ENCODE assay signal across 1 cellular context in the genomic region with DNA sequence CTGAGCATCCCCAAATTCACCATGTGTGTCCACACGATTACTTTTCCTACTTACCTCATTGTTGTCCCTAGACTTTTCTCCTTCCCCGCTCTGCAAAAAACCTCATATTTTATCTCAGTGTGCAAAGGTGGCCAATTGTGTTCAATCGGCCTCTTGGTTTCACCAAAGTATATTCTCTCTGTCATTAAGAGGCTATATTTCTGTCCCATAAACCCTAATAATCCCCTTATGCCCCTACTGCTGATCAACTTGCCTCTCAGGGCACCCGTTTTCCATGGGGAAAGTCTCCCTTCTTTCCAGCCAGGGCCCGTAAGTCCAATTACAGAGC.
A peak's percentile ranks its signal among the peaks of the same experiment; 100 is the strongest.
TF ChIP-seq lines count a peak whose summit lies in the region.

No MANE protein-coding gene starts in this region.

TF ChIP-seq in HepG2, 621 proteins besides CTCF, POLR2A, EP300 and RAD21 (continues in another document):
- no peak for TF ChIP-seq ZFP62 (CRISPR knock-in tag; IDR thresholded peaks at IDR 0.05)
- TF ChIP-seq, protein P1, sequence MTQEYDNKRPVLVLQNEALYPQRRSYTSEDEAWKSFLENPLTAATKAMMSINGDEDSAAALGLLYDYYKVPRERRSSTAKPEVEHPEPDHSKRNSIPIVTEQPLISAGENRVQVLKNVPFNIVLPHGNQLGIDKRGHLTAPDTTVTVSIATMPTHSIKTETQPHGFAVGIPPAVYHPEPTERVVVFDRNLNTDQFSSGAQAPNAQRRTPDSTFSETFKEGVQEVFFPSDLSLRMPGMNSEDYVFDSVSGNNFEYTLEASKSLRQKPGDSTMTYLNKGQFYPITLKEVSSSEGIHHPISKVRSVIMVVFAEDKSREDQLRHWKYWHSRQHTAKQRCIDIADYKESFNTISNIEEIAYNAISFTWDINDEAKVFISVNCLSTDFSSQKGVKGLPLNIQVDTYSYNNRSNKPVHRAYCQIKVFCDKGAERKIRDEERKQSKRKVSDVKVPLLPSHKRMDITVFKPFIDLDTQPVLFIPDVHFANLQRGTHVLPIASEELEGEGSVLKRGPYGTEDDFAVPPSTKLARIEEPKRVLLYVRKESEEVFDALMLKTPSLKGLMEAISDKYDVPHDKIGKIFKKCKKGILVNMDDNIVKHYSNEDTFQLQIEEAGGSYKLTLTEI (CRISPR knock-in tag; conservative IDR thresholded peaks at IDR 0.05) = no peak
- TF ChIP-seq ZNF710 (CRISPR knock-in tag; IDR thresholded peaks at IDR 0.05; ENCODE audit: borderline replicate concordance) = 0 out of 2 replicates have a peak, but pooled peaks have one; percentile 20
- no peak for TF ChIP-seq ZNF414 (CRISPR knock-in tag; IDR thresholded peaks at IDR 0.05)
- no peak for TF ChIP-seq CREB1 (IDR thresholded peaks at IDR 0.05)
- 0 out of 2 replicates have a peak, but pooled peaks have one; percentile 51 for TF ChIP-seq CREB1 (CRISPR knock-in tag; IDR thresholded peaks at IDR 0.05)
- 0 out of 2 replicates have a peak, but pooled peaks have one; percentile 54 for TF ChIP-seq MYPOP (CRISPR knock-in tag; IDR thresholded peaks at IDR 0.05)
- TF ChIP-seq ZBTB38 (CRISPR knock-in tag; IDR thresholded peaks at IDR 0.05) = no peak
- TF ChIP-seq RBM39 (IDR thresholded peaks at IDR 0.05; ENCODE audit: low read depth, low read length, poor library complexity, severe bottlenecking) = no peak
- TF ChIP-seq ZFP36L1 (CRISPR knock-in tag; IDR thresholded peaks at IDR 0.05) = 0 out of 2 replicates have a peak, but pooled peaks have one; percentile 6
- no peak for TF ChIP-seq POLR2AphosphoS5 (IDR thresholded peaks at IDR 0.05; ENCODE audit: low read depth, low read length)
- TF ChIP-seq BCL3 (CRISPR knock-in tag; IDR thresholded peaks at IDR 0.05) = 0 out of 2 replicates have a peak, but pooled peaks have one; percentile 0
- no peak for TF ChIP-seq AKNA (CRISPR knock-in tag; IDR thresholded peaks at IDR 0.05; ENCODE audit: borderline replicate concordance)
- TF ChIP-seq KDM5B (CRISPR knock-in tag; IDR thresholded peaks at IDR 0.05; ENCODE audit: borderline replicate concordance) = no peak
- no peak for TF ChIP-seq FOXA3 (CRISPR knock-in tag; IDR thresholded peaks at IDR 0.05)
- TF ChIP-seq NFIC (IDR thresholded peaks at IDR 0.05; ENCODE audit: low read length) = no peak
- no peak for TF ChIP-seq REPIN1 (CRISPR knock-in tag; IDR thresholded peaks at IDR 0.05; ENCODE audit: borderline replicate concordance, low read depth)
- TF ChIP-seq ZNF160 (CRISPR knock-in tag; IDR thresholded peaks at IDR 0.05) = no peak
- no peak for TF ChIP-seq SYNCRIP (IDR thresholded peaks at IDR 0.05; ENCODE audit: insufficient read depth, low read depth, low read length)
- TF ChIP-seq NFE2L2 (IDR thresholded peaks at IDR 0.05; ENCODE audit: low read length) = no peak
- TF ChIP-seq HNF1B (CRISPR knock-in tag; IDR thresholded peaks at IDR 0.05) = peak; percentile 8; the same call in 1 of the 2 replicates
- TF ChIP-seq RFX3 (CRISPR knock-in tag; IDR thresholded peaks at IDR 0.05) = no peak
- TF ChIP-seq FLYWCH1 (CRISPR knock-in tag; IDR thresholded peaks at IDR 0.05) = no peak
- TF ChIP-seq U2AF2 (IDR thresholded peaks at IDR 0.05; ENCODE audit: low read depth, low read length) = no peak
- TF ChIP-seq TRAFD1 (CRISPR knock-in tag; IDR thresholded peaks at IDR 0.05; ENCODE audit: borderline replicate concordance) = no peak
- TF ChIP-seq ARID4A (CRISPR knock-in tag; IDR thresholded peaks at IDR 0.05; ENCODE audit: borderline replicate concordance) = 0 out of 2 replicates have a peak, but pooled peaks have one; percentile 37
- TF ChIP-seq SMAD9 (CRISPR knock-in tag; IDR thresholded peaks at IDR 0.05) = 0 out of 2 replicates have a peak, but pooled peaks have one; percentile 39
- TF ChIP-seq ZSCAN9 (CRISPR knock-in tag; IDR thresholded peaks at IDR 0.05; ENCODE audit: borderline replicate concordance) = no peak
- no peak for TF ChIP-seq ZNF574 (CRISPR knock-in tag; IDR thresholded peaks at IDR 0.05)
